In the genomic region with DNA sequence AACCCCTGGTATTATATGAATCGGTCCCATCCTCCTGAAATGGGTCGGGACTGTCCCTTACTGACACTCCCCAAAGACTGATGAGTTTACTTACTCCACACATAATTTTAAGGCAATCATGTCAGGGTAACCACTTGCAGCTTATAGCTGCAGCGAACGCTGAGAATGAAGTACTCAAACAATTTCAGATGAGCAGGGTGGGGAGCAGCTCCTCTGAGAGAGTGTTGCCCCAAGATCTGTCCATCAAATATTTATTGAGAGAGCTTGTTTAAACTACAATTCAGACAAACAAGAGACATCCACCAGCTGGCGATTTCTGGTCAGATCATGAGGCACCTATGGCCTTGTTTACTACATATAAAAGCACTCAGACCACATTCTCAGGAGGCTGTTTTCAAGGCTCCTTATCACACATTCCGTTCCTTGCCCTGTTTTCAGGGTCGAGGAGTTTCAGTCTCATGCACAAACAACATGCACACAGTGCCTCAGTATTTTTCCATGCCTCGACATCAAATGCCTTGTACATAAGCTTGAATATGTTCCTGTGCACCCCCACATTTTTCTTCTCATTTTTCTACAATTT, we compare ENCODE assay signal across 1 cellular context.
TF ChIP-seq lines count a peak whose summit lies in the region.

No MANE protein-coding gene starts in this region.

TF ChIP-seq in endothelial cell of umbilical vein, 7 proteins besides CTCF, POLR2A, EP300 and RAD21 (continued from another document):
- TF ChIP-seq EZH2 (IDR thresholded peaks at IDR 0.05; ENCODE audit: borderline replicate concordance, low read depth, low read length, severe bottlenecking) (no peak), JUN (IDR thresholded peaks at IDR 0.05; ENCODE audit: borderline replicate concordance, insufficient read depth, insufficient read length, low read depth) (no peak)
- TF ChIP-seq, protein P1, sequence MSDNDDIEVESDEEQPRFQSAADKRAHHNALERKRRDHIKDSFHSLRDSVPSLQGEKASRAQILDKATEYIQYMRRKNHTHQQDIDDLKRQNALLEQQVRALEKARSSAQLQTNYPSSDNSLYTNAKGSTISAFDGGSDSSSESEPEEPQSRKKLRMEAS (IDR thresholded peaks at IDR 0.05; ENCODE audit: insufficient read depth, insufficient read length) = no peak
